ENCODE assay signal across 16 cellular contexts in the genomic region with DNA sequence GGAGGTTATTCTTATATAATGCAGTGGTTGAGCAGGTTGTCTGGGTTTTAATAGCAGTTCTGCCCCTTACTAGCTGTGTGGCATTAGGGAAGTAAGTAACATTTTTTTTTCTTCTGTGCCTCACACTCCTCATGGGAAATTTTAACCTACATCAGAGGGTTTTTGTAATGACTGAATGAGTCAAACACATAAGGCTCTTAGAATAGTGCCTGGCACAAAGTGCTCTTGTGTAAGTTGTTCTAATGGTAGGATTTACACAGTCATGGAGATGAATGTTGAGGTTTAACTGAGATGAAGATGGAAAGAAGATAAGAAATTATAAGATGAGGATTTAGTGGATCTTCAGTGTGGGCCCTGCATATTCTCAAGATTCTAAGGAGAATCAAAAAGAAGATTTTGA.
DNase-seq lines count a peak whose midpoint lies in the region; ATAC-seq and TF ChIP-seq lines count a peak whose summit lies in the region.
"Had no signal": no experiment of that assay in that cellular context is flagged by ENCODE, and none has a peak within 500 bp of the region (broad histone marks: within the 10 kb centered on the region; RNA-seq: fewer than 3 reads in every experiment).

No MANE protein-coding gene starts in this region.

- TF ChIP-seq CTCF in epithelial cell of esophagus (IDR thresholded peaks at IDR 0.05; ENCODE audit: insufficient read depth, low read depth, low read length, missing control alignments) = no peak

- no peaks in the 10 kb centered on the region for H3K9me3 ChIP-seq in mesodermal cell (ENCODE audit: control insufficient read depth, low read length)
- no peaks in the 10 kb centered on the region for H3K9me3 ChIP-seq in right cardiac atrium (ENCODE audit: control insufficient read depth, low read length)
- H3K9me3 ChIP-seq: HAP-1 had no signal

- H3K4me1 ChIP-seq in mesodermal cell (ENCODE audit: control insufficient read depth, insufficient read depth, low read length, poor library complexity, severe bottlenecking) (peaks cover 12% of the 10 kb centered on the region), right cardiac atrium (ENCODE audit: control insufficient read depth, insufficient read depth, low read length) (no peaks in the 10 kb centered on the region)

- H3K36me3 Mint-ChIP-seq in activated T-cell treated with anti-CD3 and anti-CD28 coated beads, Interleukin-2, amount 50 U/mL, for 4 hours (ENCODE audit: insufficient read depth) = no peaks in the 10 kb centered on the region
- H3K36me3 Mint-ChIP-seq: IgD-negative memory B cell had no signal

- H3K4me3 ChIP-seq in epithelial cell of esophagus (ENCODE audit: low read length) (no peak overlapping the region), mesodermal cell (ENCODE audit: extremely low read depth, insufficient read depth, low read length, poor library complexity, severe bottlenecking) (no peak overlapping the region), right cardiac atrium (ENCODE audit: low read length) (no peak overlapping the region)
- H3K4me3 ChIP-seq: HAP-1 had no signal

- intact Hi-C loops in right cardiac atrium (cut with DNase I) (no loop called here), cardiac septum (cut with DNase I) (no loop called here)

- H3K27ac ChIP-seq in mesodermal cell (ENCODE audit: low read depth, low read length, severe bottlenecking) (peak overlapping the region; percentile 6), right cardiac atrium (ENCODE audit: low read length) (no peak overlapping the region)
- H3K27ac ChIP-seq: C4-2B had no signal

- H3K27me3 Mint-ChIP-seq in activated T-cell treated with anti-CD3 and anti-CD28 coated beads, Interleukin-2, amount 50 U/mL, for 4 hours (ENCODE audit: low read depth) = peaks cover 4% of the 10 kb centered on the region
- H3K27me3 Mint-ChIP-seq: CD4-positive, alpha-beta T cell; IgD-negative memory B cell had no signal

- ATAC-seq in right cardiac atrium = no peak
- ATAC-seq in activated T-cell treated with anti-CD3 and anti-CD28 coated beads, Interleukin-2, amount 50 U/mL, for 4 hours = no peak
- ATAC-seq: HepG2 had no signal

- no peak overlapping the region for H3K4me3 Mint-ChIP-seq in activated T-cell treated with anti-CD3 and anti-CD28 coated beads, Interleukin-2, amount 50 U/mL, for 4 hours
- H3K4me3 Mint-ChIP-seq: CD4-positive, alpha-beta T cell; IgD-negative memory B cell had no signal

- H3K27me3 ChIP-seq in right cardiac atrium (ENCODE audit: control insufficient read depth, insufficient read depth) = no peaks in the 10 kb centered on the region

- H3K4me1 Mint-ChIP-seq in activated T-cell treated with anti-CD3 and anti-CD28 coated beads, Interleukin-2, amount 50 U/mL, for 4 hours (ENCODE audit: low read depth) = no peaks in the 10 kb centered on the region
- H3K4me1 Mint-ChIP-seq: IgD-negative memory B cell had no signal

- peak; percentile 34 for DNase-seq in SK-MEL-5 (ENCODE audit: low read depth, low spot score)
- peak; percentile 16 for DNase-seq in epithelial cell of esophagus (ENCODE audit: low read depth)
- DNase-seq in right cardiac atrium = no peak
- DNase-seq in activated T-cell treated with anti-CD3 and anti-CD28 coated beads, Interleukin-2, amount 50 U/mL, for 4 hours = no peak
- no peak for DNase-seq in cardiac septum (ENCODE audit: low spot score)
- DNase-seq in superior temporal gyrus (ENCODE audit: extremely low spot score) = no peak
- DNase-seq: AML-193; CD4-positive, alpha-beta T cell; DMS153; DMS79; GDM1 had no signal

- H3K9me3 Mint-ChIP-seq in activated T-cell treated with anti-CD3 and anti-CD28 coated beads, Interleukin-2, amount 50 U/mL, for 4 hours = no peaks in the 10 kb centered on the region
- H3K9me3 Mint-ChIP-seq: CD4-positive, alpha-beta T cell had no signal

- in situ Hi-C loops in SK-MEL-5 (cut with HindIII; ENCODE audit: low pct_unique_long_range_greater_than_20kb, low sequenced_read_pairs) = no loop called here

- H3K36me3 ChIP-seq in mesodermal cell (ENCODE audit: control insufficient read depth, insufficient read depth, low read length) = no peaks in the 10 kb centered on the region
- H3K36me3 ChIP-seq: HAP-1 had no signal

Comparison
In these comparisons a context has a peak if more than half of its experiments do, and no peak if none do; other contexts are left out.
1. DNase-seq: peak in SK-MEL-5 (single experiment) and epithelial cell of esophagus (single experiment); none in right cardiac atrium (0 of 3), activated T-cell treated with anti-CD3 and anti-CD28 coated beads, Interleukin-2, amount 50 U/mL, for 4 hours (single experiment), cardiac septum (single experiment) and superior temporal gyrus (single experiment).